31 cellular contexts compared by ENCODE assay signal in genomic region chrX:23062359-23062758, GRCh38.
"Had no signal": no experiment of that assay in that cellular context is flagged by ENCODE, and none has a peak within 500 bp of the region (broad histone marks: within the 10 kb centered on the region; RNA-seq: fewer than 3 reads in every experiment).

No MANE protein-coding gene starts in this region.

- H3K4me1 Mint-ChIP-seq: naive thymus-derived CD4-positive, alpha-beta T cell; nephron; neural progenitor cell; stimulated activated effector memory CD8-positive, alpha-beta T cell treated with anti-CD3 and anti-CD28 coated beads, Interleukin-12 subunit alpha, Interleukin-12 subunit beta, amount 100 ng/mL, for 72 hours had no signal

- H3K4me1 ChIP-seq: esophagus squamous epithelium, heart right ventricle, left lung, neural progenitor cell, parathyroid adenoma, right atrium auricular region, tibial nerve, upper lobe of right lung, uterus had no signal

- H3K9me3 ChIP-seq: esophagus squamous epithelium, heart right ventricle, left lung, right atrium auricular region, thoracic aorta, tibial nerve, upper lobe of right lung, uterus had no signal

- H3K9me3 Mint-ChIP-seq: naive thymus-derived CD4-positive, alpha-beta T cell; neural progenitor cell had no signal

- H3K27ac Mint-ChIP-seq: naive thymus-derived CD4-positive, alpha-beta T cell; nephron; neural progenitor cell; progenitor cell of endocrine pancreas; stimulated activated effector memory CD8-positive, alpha-beta T cell treated with anti-CD3 and anti-CD28 coated beads, Interleukin-12 subunit alpha, Interleukin-12 subunit beta, amount 100 ng/mL, for 72 hours had no signal

- H3K27me3 ChIP-seq: esophagus squamous epithelium, heart right ventricle, left lung, neural progenitor cell, right atrium auricular region, tibial nerve, upper lobe of right lung, uterus had no signal

- H3K9ac ChIP-seq: neural progenitor cell, parathyroid adenoma had no signal

- H2AFZ ChIP-seq: neural progenitor cell, parathyroid adenoma had no signal

- H3K79me2 ChIP-seq: parathyroid adenoma had no signal

- H3K4me2 ChIP-seq: neural progenitor cell, smooth muscle cell had no signal

- H3K4me3 ChIP-seq: coronary artery, esophagus squamous epithelium, heart right ventricle, left lung, neural progenitor cell, right atrium auricular region, smooth muscle cell, thoracic aorta, tibial nerve, upper lobe of right lung, uterus had no signal

- H3K36me3 ChIP-seq: esophagus squamous epithelium, heart right ventricle, left lung, neural progenitor cell, right atrium auricular region, thoracic aorta, tibial nerve, upper lobe of right lung, uterus had no signal

- DNase-seq: dermis blood vessel endothelial cell; effector memory CD4-positive, alpha-beta T cell; erythroblast; esophagus squamous epithelium; foreskin melanocyte; glutamatergic neuron; heart right ventricle; hippocampal formation; left cardiac atrium; left lung; mammary epithelial cell; mesendoderm; midbrain; naive thymus-derived CD4-positive, alpha-beta T cell; stimulated activated CD4-positive, alpha-beta T cell treated with anti-CD3 and anti-CD28 coated beads, Interleukin-12 subunit alpha, Interleukin-12 subunit beta, amount 100 ng/mL, for 4 hours; stimulated activated CD4-positive, alpha-beta T cell treated with anti-CD3 and anti-CD28 coated beads, Interleukin-1b, Interleukin-23, amount 100 ng/mL, for 48 hours; stimulated activated CD4-positive, alpha-beta T cell treated with anti-CD3 and anti-CD28 coated beads, Interleukin-4, amount 100 ng/mL, for 24 hours; stimulated activated naive CD4-positive, alpha-beta T cell treated with Interleukin-2 at 50 U/mL for 16 hours; upper lobe of right lung; uterus had no signal

- H3K27me3 Mint-ChIP-seq: naive thymus-derived CD4-positive, alpha-beta T cell; progenitor cell of endocrine pancreas had no signal

- H3K36me3 Mint-ChIP-seq: naive thymus-derived CD4-positive, alpha-beta T cell; neural progenitor cell; stimulated activated effector memory CD8-positive, alpha-beta T cell treated with anti-CD3 and anti-CD28 coated beads, Interleukin-12 subunit alpha, Interleukin-12 subunit beta, amount 100 ng/mL, for 72 hours had no signal

- H3K27ac ChIP-seq: coronary artery, esophagus squamous epithelium, heart right ventricle, left lung, neural progenitor cell, parathyroid adenoma, right atrium auricular region, thoracic aorta, tibial nerve, upper lobe of right lung, uterus had no signal

- H3K4me3 Mint-ChIP-seq: naive thymus-derived CD4-positive, alpha-beta T cell; nephron; neural progenitor cell; stimulated activated effector memory CD8-positive, alpha-beta T cell treated with anti-CD3 and anti-CD28 coated beads, Interleukin-12 subunit alpha, Interleukin-12 subunit beta, amount 100 ng/mL, for 72 hours had no signal

- ATAC-seq: heart right ventricle; left cardiac atrium; left lung; naive thymus-derived CD4-positive, alpha-beta T cell; sciatic nerve; stimulated activated effector memory CD8-positive, alpha-beta T cell treated with anti-CD3 and anti-CD28 coated beads, Interleukin-12 subunit alpha, Interleukin-12 subunit beta, amount 100 ng/mL, for 72 hours; upper lobe of right lung had no signal
